In genomic region chr18:26862084-26862483, GRCh38 we compare ENCODE assay signal across 1 cellular context.
TF ChIP-seq lines count a peak whose summit lies in the region.

No MANE protein-coding gene starts in this region.

TF ChIP-seq in GM23338, 12 proteins besides CTCF, POLR2A, EP300 and RAD21 (continued from another document):
- no peak for TF ChIP-seq ZNF462 (CRISPR knock-in tag; IDR thresholded peaks at IDR 0.05)
- TF ChIP-seq, protein P1, sequence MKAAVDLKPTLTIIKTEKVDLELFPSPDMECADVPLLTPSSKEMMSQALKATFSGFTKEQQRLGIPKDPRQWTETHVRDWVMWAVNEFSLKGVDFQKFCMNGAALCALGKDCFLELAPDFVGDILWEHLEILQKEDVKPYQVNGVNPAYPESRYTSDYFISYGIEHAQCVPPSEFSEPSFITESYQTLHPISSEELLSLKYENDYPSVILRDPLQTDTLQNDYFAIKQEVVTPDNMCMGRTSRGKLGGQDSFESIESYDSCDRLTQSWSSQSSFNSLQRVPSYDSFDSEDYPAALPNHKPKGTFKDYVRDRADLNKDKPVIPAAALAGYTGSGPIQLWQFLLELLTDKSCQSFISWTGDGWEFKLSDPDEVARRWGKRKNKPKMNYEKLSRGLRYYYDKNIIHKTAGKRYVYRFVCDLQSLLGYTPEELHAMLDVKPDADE (IDR thresholded peaks at IDR 0.05) = no peak
- TF ChIP-seq CREB1 (CRISPR knock-in tag; IDR thresholded peaks at IDR 0.05; ENCODE audit: low read depth) = no peak
- no peak for TF ChIP-seq NANOG (IDR thresholded peaks at IDR 0.05; ENCODE audit: borderline replicate concordance)
- TF ChIP-seq, protein P2, sequence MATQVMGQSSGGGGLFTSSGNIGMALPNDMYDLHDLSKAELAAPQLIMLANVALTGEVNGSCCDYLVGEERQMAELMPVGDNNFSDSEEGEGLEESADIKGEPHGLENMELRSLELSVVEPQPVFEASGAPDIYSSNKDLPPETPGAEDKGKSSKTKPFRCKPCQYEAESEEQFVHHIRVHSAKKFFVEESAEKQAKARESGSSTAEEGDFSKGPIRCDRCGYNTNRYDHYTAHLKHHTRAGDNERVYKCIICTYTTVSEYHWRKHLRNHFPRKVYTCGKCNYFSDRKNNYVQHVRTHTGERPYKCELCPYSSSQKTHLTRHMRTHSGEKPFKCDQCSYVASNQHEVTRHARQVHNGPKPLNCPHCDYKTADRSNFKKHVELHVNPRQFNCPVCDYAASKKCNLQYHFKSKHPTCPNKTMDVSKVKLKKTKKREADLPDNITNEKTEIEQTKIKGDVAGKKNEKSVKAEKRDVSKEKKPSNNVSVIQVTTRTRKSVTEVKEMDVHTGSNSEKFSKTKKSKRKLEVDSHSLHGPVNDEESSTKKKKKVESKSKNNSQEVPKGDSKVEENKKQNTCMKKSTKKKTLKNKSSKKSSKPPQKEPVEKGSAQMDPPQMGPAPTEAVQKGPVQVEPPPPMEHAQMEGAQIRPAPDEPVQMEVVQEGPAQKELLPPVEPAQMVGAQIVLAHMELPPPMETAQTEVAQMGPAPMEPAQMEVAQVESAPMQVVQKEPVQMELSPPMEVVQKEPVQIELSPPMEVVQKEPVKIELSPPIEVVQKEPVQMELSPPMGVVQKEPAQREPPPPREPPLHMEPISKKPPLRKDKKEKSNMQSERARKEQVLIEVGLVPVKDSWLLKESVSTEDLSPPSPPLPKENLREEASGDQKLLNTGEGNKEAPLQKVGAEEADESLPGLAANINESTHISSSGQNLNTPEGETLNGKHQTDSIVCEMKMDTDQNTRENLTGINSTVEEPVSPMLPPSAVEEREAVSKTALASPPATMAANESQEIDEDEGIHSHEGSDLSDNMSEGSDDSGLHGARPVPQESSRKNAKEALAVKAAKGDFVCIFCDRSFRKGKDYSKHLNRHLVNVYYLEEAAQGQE (IDR thresholded peaks at IDR 0.05; ENCODE audit: unreplicated experiment) = no peak
- no peak for TF ChIP-seq JUNB (IDR thresholded peaks at IDR 0.05; ENCODE audit: unreplicated experiment)
- TF ChIP-seq ZNF114 (CRISPR knock-in tag; IDR thresholded peaks at IDR 0.05) = no peak
- no peak for TF ChIP-seq EZH2 (IDR thresholded peaks at IDR 0.05; ENCODE audit: low read depth, unreplicated experiment)
- TF ChIP-seq ZNF331 (CRISPR knock-in tag; IDR thresholded peaks at IDR 0.05; ENCODE audit: low read depth) = no peak
TF ChIP-seq in GM23338: peak in this region for 0.
